ENCODE assay signal across 13 cellular contexts in the genomic region with DNA sequence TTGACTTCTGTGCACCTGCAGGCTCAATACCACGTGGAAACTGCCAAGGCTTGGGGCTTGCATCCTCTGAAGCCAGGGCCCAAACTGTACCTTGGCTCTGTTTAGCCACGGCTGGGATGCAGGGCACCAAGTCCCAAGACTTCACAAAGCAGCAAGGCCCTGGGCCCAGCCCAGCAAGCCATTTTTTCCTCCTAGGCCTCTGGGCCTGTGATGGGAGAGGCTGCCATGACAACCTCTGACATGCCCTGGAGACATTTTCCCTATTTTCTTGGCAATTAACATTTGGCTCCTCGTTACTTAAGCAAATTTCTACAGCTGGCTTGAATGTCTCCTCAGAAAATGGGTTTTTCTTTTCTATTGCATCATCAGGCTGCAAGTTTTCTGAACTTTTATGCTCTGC. TPM values are rescaled to one million over a fixed set of nuclear protein-coding genes. Genes with fewer than 3 reads are reported as not detected.
"Had no signal": no experiment of that assay in that cellular context is flagged by ENCODE, and none has a peak within 500 bp of the region (broad histone marks: within the 10 kb centered on the region; RNA-seq: fewer than 3 reads in every experiment).

No MANE protein-coding gene starts in this region.

RNA-seq across cellular contexts. Expression of a gene that starts 46.1 kb away (rescaled TPM):
- total RNA-seq: activated CD4-positive, alpha-beta memory T cell treated with anti-CD3 and anti-CD28 coated beads, Interleukin-2, amount 10 ng/mL, durations not matched to agents 7 days and 5 days; activated CD4-positive, alpha-beta T cell treated with anti-CD3 and anti-CD28 coated beads for 36 hours; activated CD4-positive, alpha-beta T cell treated with anti-CD3 and anti-CD28 coated beads, Interleukin-2, amount 10 ng/mL, durations not matched to agents 7 days and 5 days; activated CD8-positive, alpha-beta memory T cell treated with anti-CD3 and anti-CD28 coated beads, Interleukin-2, amount 10 ng/mL, durations not matched to agents 7 days and 5 days; activated CD8-positive, alpha-beta T cell treated with anti-CD3 and anti-CD28 coated beads, Interleukin-2, amount 10 ng/mL, durations not matched to agents 7 days and 5 days; activated naive CD8-positive, alpha-beta T cell treated with anti-CD3 and anti-CD28 coated beads, Interleukin-2, amount 10 ng/mL, durations not matched to agents 7 days and 5 days; activated T-helper 2 cell treated with anti-CD3 and anti-CD28 coated beads, Interferon-gamma antibody, Interleukin-2, Interleukin-4, amounts not matched to agents 10 μg/mL and 5 μg/mL and 100 μg/mL, durations not matched to agents 14 hours and 24 hours and 36 hours; ascending aorta; cardiac muscle cell; chondrocyte; T-helper 17 cell; T-helper 2 cell treated with Interferon-gamma antibody and Interleukin-4, amounts not matched to agents 100 ng/mL and 5 ng/mL, for 36 hours; WTC11 had no signal
- polyA plus RNA-seq: cardiac muscle cell had no signal
